Comparison of ENCODE assay signal across 16 cellular contexts in the genomic region with DNA sequence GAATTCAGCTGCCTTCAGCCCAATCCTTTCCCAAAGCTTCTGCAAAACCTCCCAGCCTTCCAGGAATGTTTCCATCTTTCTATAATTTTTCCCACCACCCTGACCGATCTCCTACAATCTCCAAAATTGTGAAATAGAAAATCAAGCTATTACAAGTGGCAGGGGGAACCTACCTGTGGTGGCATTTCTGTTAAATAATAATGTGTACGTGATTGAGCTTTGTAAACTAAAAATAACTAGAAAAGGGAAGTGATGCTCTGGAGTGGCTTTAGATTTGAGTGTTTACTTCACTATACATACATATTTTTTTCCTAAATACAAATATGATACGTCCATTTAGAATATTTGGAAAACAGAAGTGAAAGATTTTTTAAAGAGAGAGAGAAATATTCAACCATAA.
DNase-seq lines count a peak whose midpoint lies in the region; ATAC-seq and TF ChIP-seq lines count a peak whose summit lies in the region.
"Had no signal": no experiment of that assay in that cellular context is flagged by ENCODE, and none has a peak within 500 bp of the region (broad histone marks: within the 10 kb centered on the region; RNA-seq: fewer than 3 reads in every experiment).

No MANE protein-coding gene starts in this region.

- CTCF ChIA-PET in activated CD4-positive, alpha-beta memory T cell treated with anti-CD3 and anti-CD28 coated beads for 36 hours (lab: Charles Lee), result no interaction called here

- H2AFZ ChIP-seq in OCI-LY3 (ENCODE audit: low read depth, low read length), result no peak overlapping the region

- H3K36me3 ChIP-seq in OCI-LY3 (replicated peaks; ENCODE audit: low read depth, low read length), result peaks cover 4% of the 10 kb centered on the region
- H3K36me3 ChIP-seq: gastroesophageal sphincter, upper lobe of left lung had no signal

- intact Hi-C loops in activated CD4-positive, alpha-beta memory T cell treated with anti-CD3 and anti-CD28 coated beads for 36 hours (cut with micrococcal nuclease), result no loop called here

- H3K4me3 Mint-ChIP-seq in activated CD4-positive, alpha-beta memory T cell treated with anti-CD3 and anti-CD28 coated beads for 36 hours, result no peak overlapping the region
- H3K4me3 Mint-ChIP-seq in type B pancreatic cell, result no peak overlapping the region
- H3K4me3 Mint-ChIP-seq: activated CD4-positive, alpha-beta T cell treated with anti-CD3 and anti-CD28 coated beads for 36 hours; activated naive CD8-positive, alpha-beta T cell treated with anti-CD3 and anti-CD28 coated beads for 36 hours; CD8-positive, alpha-beta memory T cell had no signal

- TF ChIP-seq CTCF in OCI-LY3 (IDR thresholded peaks at IDR 0.05; ENCODE audit: low read depth, low read length) (no peak), type B pancreatic cell (conservative IDR thresholded peaks at IDR 0.05) (no peak)

- no peak for DNase-seq in activated CD4-positive, alpha-beta memory T cell treated with anti-CD3 and anti-CD28 coated beads for 36 hours
- DNase-seq in type B pancreatic cell (ENCODE audit: extremely low spot score, unreplicated experiment) (no peak), NAMALWA (ENCODE audit: low spot score) (no peak)
- DNase-seq: activated CD4-positive, alpha-beta T cell treated with anti-CD3 and anti-CD28 coated beads for 36 hours; activated naive CD8-positive, alpha-beta T cell treated with anti-CD3 and anti-CD28 coated beads for 36 hours; CD8-positive, alpha-beta memory T cell; cortex of kidney; NCI-H2171 had no signal

- no peaks in the 10 kb centered on the region for H4K20me1 ChIP-seq in OCI-LY3 (ENCODE audit: insufficient read depth, low read length)

- no peaks in the 10 kb centered on the region for H3K4me1 Mint-ChIP-seq in activated CD4-positive, alpha-beta memory T cell treated with anti-CD3 and anti-CD28 coated beads for 36 hours (ENCODE audit: low read depth)
- no peaks in the 10 kb centered on the region for H3K4me1 Mint-ChIP-seq in type B pancreatic cell (ENCODE audit: unreplicated experiment)
- H3K4me1 Mint-ChIP-seq: activated CD4-positive, alpha-beta T cell treated with anti-CD3 and anti-CD28 coated beads for 36 hours; activated naive CD8-positive, alpha-beta T cell treated with anti-CD3 and anti-CD28 coated beads for 36 hours; CD8-positive, alpha-beta memory T cell had no signal

- peak; percentile 89 for ATAC-seq in GM18858 (IDR thresholded peaks at IDR 0.05; ENCODE audit: unreplicated experiment)
- peak; percentile 81 for ATAC-seq in GM21515 (IDR thresholded peaks at IDR 0.05; ENCODE audit: unreplicated experiment)
- peak; percentile 74 for ATAC-seq in HG03060 (IDR thresholded peaks at IDR 0.05; ENCODE audit: low read depth, unreplicated experiment)
- no peak for ATAC-seq in activated CD4-positive, CD25-positive, alpha-beta regulatory T cell treated with anti-CD3 and anti-CD28 coated beads, Interleukin-2, amount 50 U/mL, for 24 hours
- ATAC-seq: activated CD4-positive, alpha-beta T cell treated with anti-CD3 and anti-CD28 coated beads for 36 hours; gastroesophageal sphincter; Right ventricle myocardium inferior had no signal

- no peaks in the 10 kb centered on the region for H3K36me3 Mint-ChIP-seq in activated CD4-positive, alpha-beta memory T cell treated with anti-CD3 and anti-CD28 coated beads for 36 hours
- H3K36me3 Mint-ChIP-seq in type B pancreatic cell, result no peaks in the 10 kb centered on the region
- H3K36me3 Mint-ChIP-seq: activated naive CD8-positive, alpha-beta T cell treated with anti-CD3 and anti-CD28 coated beads for 36 hours; CD8-positive, alpha-beta memory T cell had no signal

- POLR2A ChIA-PET in activated CD4-positive, alpha-beta memory T cell treated with anti-CD3 and anti-CD28 coated beads for 36 hours (lab: Charles Lee), result no interaction called here

- H3K4me1 ChIP-seq in OCI-LY3 (ENCODE audit: low read length), result peaks cover 43% of the 10 kb centered on the region
- H3K4me1 ChIP-seq: gastroesophageal sphincter, upper lobe of left lung had no signal

- H3K27me3 Mint-ChIP-seq in activated CD4-positive, alpha-beta memory T cell treated with anti-CD3 and anti-CD28 coated beads for 36 hours, result peaks cover 1% of the 10 kb centered on the region
- H3K27me3 Mint-ChIP-seq in type B pancreatic cell, result no peaks in the 10 kb centered on the region
- H3K27me3 Mint-ChIP-seq: activated naive CD8-positive, alpha-beta T cell treated with anti-CD3 and anti-CD28 coated beads for 36 hours had no signal

- H3K9me3 Mint-ChIP-seq in activated CD4-positive, alpha-beta memory T cell treated with anti-CD3 and anti-CD28 coated beads for 36 hours, result no peaks in the 10 kb centered on the region
- H3K9me3 Mint-ChIP-seq in type B pancreatic cell, result no peaks in the 10 kb centered on the region
- H3K9me3 Mint-ChIP-seq: activated naive CD8-positive, alpha-beta T cell treated with anti-CD3 and anti-CD28 coated beads for 36 hours had no signal

- H3K9me3 ChIP-seq in OCI-LY3 (ENCODE audit: insufficient read depth, low read length), result no peaks in the 10 kb centered on the region
- H3K9me3 ChIP-seq: gastroesophageal sphincter, upper lobe of left lung had no signal

- peak overlapping the region; percentile 55; the same call in 1 of the 2 replicates for H3K9ac ChIP-seq in OCI-LY3 (ENCODE audit: low read length)

- no peaks in the 10 kb centered on the region for H3K79me2 ChIP-seq in OCI-LY3 (ENCODE audit: low read length)

- peak overlapping the region; percentile 95 for H3K27ac ChIP-seq in OCI-LY3 (ENCODE audit: low read length)
- H3K27ac ChIP-seq: gastroesophageal sphincter, upper lobe of left lung had no signal

- H3K4me3 ChIP-seq in OCI-LY3 (ENCODE audit: low read length), result peak overlapping the region; percentile 38
- H3K4me3 ChIP-seq: gastroesophageal sphincter, upper lobe of left lung had no signal

- H3K27ac Mint-ChIP-seq in activated CD4-positive, alpha-beta memory T cell treated with anti-CD3 and anti-CD28 coated beads for 36 hours, result no peak overlapping the region
- H3K27ac Mint-ChIP-seq in type B pancreatic cell, result no peak overlapping the region
- H3K27ac Mint-ChIP-seq: activated CD4-positive, alpha-beta T cell treated with anti-CD3 and anti-CD28 coated beads for 36 hours; activated naive CD8-positive, alpha-beta T cell treated with anti-CD3 and anti-CD28 coated beads for 36 hours; CD8-positive, alpha-beta memory T cell had no signal

- H3K27me3 ChIP-seq in OCI-LY3 (ENCODE audit: low read depth, low read length), result no peaks in the 10 kb centered on the region
- H3K27me3 ChIP-seq: gastroesophageal sphincter, upper lobe of left lung had no signal

- peak overlapping the region; percentile 74 for H3K4me2 ChIP-seq in OCI-LY3 (ENCODE audit: low read length)

Comparison
In these comparisons a context has a peak if more than half of its experiments do, and no peak if none do; other contexts are left out.
1. ATAC-seq: peak in GM18858 (single experiment), GM21515 (single experiment) and HG03060 (single experiment); none in activated CD4-positive, CD25-positive, alpha-beta regulatory T cell treated with anti-CD3 and anti-CD28 coated beads, Interleukin-2, amount 50 U/mL, for 24 hours (0 of 2).